25 cellular contexts compared by ENCODE assay signal in genomic region chr1:167623951-167624350, GRCh38. TPM values are rescaled to one million over a fixed set of nuclear protein-coding genes. Genes with fewer than 3 reads are reported as not detected.
DNase-seq lines count a peak whose midpoint lies in the region; ATAC-seq, FAIRE-seq and TF ChIP-seq lines count a peak whose summit lies in the region.
"Had no signal": no experiment of that assay in that cellular context is flagged by ENCODE, and none has a peak within 500 bp of the region (broad histone marks: within the 10 kb centered on the region; RNA-seq: fewer than 3 reads in every experiment).

No MANE protein-coding gene starts in this region.

- H3F3A ChIP-seq in smooth muscle cell (ENCODE audit: low read depth) = no peaks in the 10 kb centered on the region

- CTCF ChIA-PET in activated CD4-positive, alpha-beta memory T cell treated with anti-CD3 and anti-CD28 coated beads for 36 hours (lab: Charles Lee) = no interaction called here
- CTCF ChIA-PET in activated CD4-positive, alpha-beta memory T cell treated with anti-CD3 and anti-CD28 coated beads, Interleukin-2, amount 10 ng/mL, durations not matched to agents 7 days and 5 days (lab: Charles Lee) = interaction anchor here (0.7 kb wide), 1 partner anchor 9 kb away, joined by 3 read pairs; no protein-coding TSS in a partner anchor
- CTCF ChIA-PET in K562 (lab: Yijun Ruan, JAX; ENCODE audit: low intra/inter-chr PET ratio) = no interaction called here
- CTCF ChIA-PET in activated CD8-positive, alpha-beta memory T cell treated with anti-CD3 and anti-CD28 coated beads, Interleukin-2, amount 10 ng/mL, durations not matched to agents 7 days and 5 days (lab: Charles Lee) = interaction anchor here (0.7 to 2.1 kb wide), 4 partner anchors 9 to 89 kb away, joined by 3 to 7 read pairs (median 3); no protein-coding TSS in a partner anchor

- H3K27me3 Mint-ChIP-seq in activated CD4-positive, alpha-beta memory T cell treated with anti-CD3 and anti-CD28 coated beads for 36 hours = no peaks in the 10 kb centered on the region
- no peaks in the 10 kb centered on the region for H3K27me3 Mint-ChIP-seq in activated CD4-positive, alpha-beta memory T cell treated with anti-CD3 and anti-CD28 coated beads, Interleukin-2, amount 10 ng/mL, durations not matched to agents 7 days and 5 days
- no peaks in the 10 kb centered on the region for H3K27me3 Mint-ChIP-seq in activated CD8-positive, alpha-beta memory T cell treated with anti-CD3 and anti-CD28 coated beads, Interleukin-2, amount 10 ng/mL, durations not matched to agents 7 days and 5 days
- H3K27me3 Mint-ChIP-seq: activated CD4-positive, alpha-beta T cell treated with anti-CD3 and anti-CD28 coated beads for 36 hours had no signal

- H3K79me2 ChIP-seq in DND-41 (ENCODE audit: insufficient read depth, low read length) = peaks cover 5% of the 10 kb centered on the region
- peaks cover 6% of the 10 kb centered on the region for H3K79me2 ChIP-seq in K562 (ENCODE audit: control insufficient read depth, insufficient read depth, low read length)
- H3K79me2 ChIP-seq in smooth muscle cell (ENCODE audit: low read depth) = no peaks in the 10 kb centered on the region

- intact Hi-C loops in activated CD4-positive, alpha-beta memory T cell treated with anti-CD3 and anti-CD28 coated beads for 36 hours (cut with micrococcal nuclease) = no loop called here
- intact Hi-C loops in K562 (cut with micrococcal nuclease) = no loop called here

- no peak for FAIRE-seq in K562 (lab: Jason Lieb, UNC)

- H3K27ac ChIP-seq in DND-41 (ENCODE audit: low read length) (peak overlapping the region; percentile 54), K562 (ENCODE audit: extremely low read depth, low read depth, low read length) (no peak overlapping the region), smooth muscle cell (ENCODE audit: low read depth) (no peak overlapping the region)
- H3K27ac ChIP-seq: body of pancreas, epithelial cell of prostate, suprapubic skin had no signal

- in situ Hi-C loops in K562 (cut with MboI) = no loop called here

- TF ChIP-seq EP300 in K562 (IDR thresholded peaks at IDR 0.05; ENCODE audit: low read length) = no peak

- H3K9me3 Mint-ChIP-seq in activated CD4-positive, alpha-beta memory T cell treated with anti-CD3 and anti-CD28 coated beads for 36 hours = peaks cover 7% of the 10 kb centered on the region
- H3K9me3 Mint-ChIP-seq in activated CD4-positive, alpha-beta memory T cell treated with anti-CD3 and anti-CD28 coated beads, Interleukin-2, amount 10 ng/mL, durations not matched to agents 7 days and 5 days = peaks cover 8% of the 10 kb centered on the region
- H3K9me3 Mint-ChIP-seq in activated CD8-positive, alpha-beta memory T cell treated with anti-CD3 and anti-CD28 coated beads, Interleukin-2, amount 10 ng/mL, durations not matched to agents 7 days and 5 days (ENCODE audit: low read depth) = peaks cover 8% of the 10 kb centered on the region

- ATAC-seq in DND-41 (ENCODE audit: insufficient read depth, low read depth) (no peak), K562 (no peak), HG03108 (IDR thresholded peaks at IDR 0.05; ENCODE audit: unreplicated experiment) (no peak)
- no peak for ATAC-seq in activated CD8-positive, alpha-beta memory T cell treated with anti-CD3 and anti-CD28 coated beads, Interleukin-2, amount 10 ng/mL, durations not matched to agents 7 days and 5 days
- ATAC-seq: activated CD4-positive, alpha-beta T cell treated with anti-CD3 and anti-CD28 coated beads for 36 hours; body of pancreas; HCT116; Panc1 had no signal

- no peak for TF ChIP-seq POLR2A in K562 (conservative IDR thresholded peaks at IDR 0.05)

- no peak for TF ChIP-seq CTCF in DND-41 (IDR thresholded peaks at IDR 0.05; ENCODE audit: borderline replicate concordance, extremely low read depth, low read length, poor library complexity, severe bottlenecking)
- TF ChIP-seq CTCF in K562 (IDR thresholded peaks at IDR 0.05 in 2 of 3, conservative IDR thresholded peaks at IDR 0.05 in 1 of 3; ENCODE audit: insufficient read depth in 2 of 3, low read depth in 1 of 3, low read length in 3 of 3) = no peak
- TF ChIP-seq CTCF in smooth muscle cell (IDR thresholded peaks at IDR 0.05; ENCODE audit: borderline replicate concordance, insufficient read depth, poor library complexity, severe bottlenecking) = no peak

- DNase-seq in activated CD4-positive, alpha-beta memory T cell treated with anti-CD3 and anti-CD28 coated beads for 36 hours = no peak
- no peak for DNase-seq in activated CD4-positive, alpha-beta memory T cell treated with anti-CD3 and anti-CD28 coated beads, Interleukin-2, amount 10 ng/mL, durations not matched to agents 7 days and 5 days
- DNase-seq in DND-41 (no peak), K562 (ENCODE audit: extremely low read depth in 1 of 4, low spot score in 3 of 4) (no peak), renal cortical epithelial cell (ENCODE audit: low read depth) (peak; percentile 11), smooth muscle cell (lab: John Stamatoyannopoulos, UW; ENCODE audit: unreplicated experiment) (no peak)
- no peak for DNase-seq in activated CD8-positive, alpha-beta memory T cell treated with anti-CD3 and anti-CD28 coated beads, Interleukin-2, amount 10 ng/mL, durations not matched to agents 7 days and 5 days
- DNase-seq: activated CD4-positive, alpha-beta T cell treated with anti-CD3 and anti-CD28 coated beads for 36 hours; BE2C; body of pancreas; EL; IMR-90; mesenchymal stem cell; NCI-H1417; NCI-H2107; NCI-H446; nucleus accumbens; SHP77 treated with DMSO at 0.1 percent for 48 hours; SW 1271 had no signal

- H3K27me3 ChIP-seq in DND-41 (ENCODE audit: insufficient read depth, low read length, poor library complexity) = no peaks in the 10 kb centered on the region
- H3K27me3 ChIP-seq in K562 (ENCODE audit: control insufficient read depth in 2 of 2, insufficient read depth in 2 of 2, low read length in 2 of 2) = no peaks in the 10 kb centered on the region
- H3K27me3 ChIP-seq in smooth muscle cell (ENCODE audit: low read depth) = no peaks in the 10 kb centered on the region
- H3K27me3 ChIP-seq: BE2C, body of pancreas had no signal

- peaks cover 58% of the 10 kb centered on the region for H3K4me1 Mint-ChIP-seq in activated CD4-positive, alpha-beta memory T cell treated with anti-CD3 and anti-CD28 coated beads for 36 hours (ENCODE audit: low read depth)
- H3K4me1 Mint-ChIP-seq in activated CD4-positive, alpha-beta memory T cell treated with anti-CD3 and anti-CD28 coated beads, Interleukin-2, amount 10 ng/mL, durations not matched to agents 7 days and 5 days = peaks cover 71% of the 10 kb centered on the region
- H3K4me1 Mint-ChIP-seq in activated CD8-positive, alpha-beta memory T cell treated with anti-CD3 and anti-CD28 coated beads, Interleukin-2, amount 10 ng/mL, durations not matched to agents 7 days and 5 days = peaks cover 52% of the 10 kb centered on the region

- WGBS in K562 (ENCODE audit: insufficient coverage, low coverage, missing lambda C conversion rate) = 93% methylated on average over 3 of the region's 3 CpGs
- WGBS in smooth muscle cell (ENCODE audit: low lambda C conversion rate) = 94% methylated on average over 3 of the region's 3 CpGs

- POLR2A ChIA-PET in activated CD4-positive, alpha-beta memory T cell treated with anti-CD3 and anti-CD28 coated beads for 36 hours (lab: Charles Lee) = interaction anchor here (0.6 kb wide), 1 partner anchor 8 kb away, joined by 3 read pairs; no protein-coding TSS in a partner anchor
- POLR2A ChIA-PET in activated CD4-positive, alpha-beta memory T cell treated with anti-CD3 and anti-CD28 coated beads, Interleukin-2, amount 10 ng/mL, durations not matched to agents 7 days and 5 days (lab: Charles Lee) = interaction anchor here (2.5 kb wide), 1 partner anchor 9 kb away, joined by 12 read pairs; no protein-coding TSS in a partner anchor
- POLR2A ChIA-PET in K562 (lab: Yijun Ruan, JAX) = no interaction called here

- H3K4me1 ChIP-seq in DND-41 (ENCODE audit: insufficient read depth, low read length) (peaks cover 98% of the 10 kb centered on the region), K562 (replicated peaks in 1 of 2; ENCODE audit: control insufficient read depth in 2 of 2, insufficient read depth in 2 of 2, low read length in 2 of 2) (peaks cover 14 to 50% of the 10 kb centered on the region in 2 experiments; a peak in 4 of 5 replicates), smooth muscle cell (ENCODE audit: low read depth) (no peaks in the 10 kb centered on the region)
- H3K4me1 ChIP-seq: body of pancreas had no signal

- H3K4me3 ChIP-seq in DND-41 (ENCODE audit: low read depth in 1 of 2, low read length in 2 of 2) (no peak overlapping the region), K562 (no peak overlapping the region), smooth muscle cell (no peak overlapping the region)
- H3K4me3 ChIP-seq: body of pancreas, suprapubic skin had no signal

- no peaks in the 10 kb centered on the region for H4K20me1 ChIP-seq in DND-41 (ENCODE audit: insufficient read depth, low read length)
- no peaks in the 10 kb centered on the region for H4K20me1 ChIP-seq in K562 (replicated peaks; ENCODE audit: control insufficient read depth, insufficient read depth, low read length)
- no peaks in the 10 kb centered on the region for H4K20me1 ChIP-seq in smooth muscle cell (ENCODE audit: low read depth)

- H3K9ac ChIP-seq in DND-41 (ENCODE audit: low read depth, low read length) (no peak overlapping the region), K562 (ENCODE audit: insufficient read depth in 1 of 2, low read depth in 2 of 2, low read length in 2 of 2) (no peak overlapping the region), smooth muscle cell (ENCODE audit: low read depth) (no peak overlapping the region)

- H3K9me3 ChIP-seq in DND-41 (ENCODE audit: insufficient read depth, low read length, severe bottlenecking) = no peaks in the 10 kb centered on the region
- peaks cover 8% of the 10 kb centered on the region for H3K9me3 ChIP-seq in K562 (replicated peaks; ENCODE audit: control insufficient read depth, insufficient read depth, low read depth, low read length)
- H3K9me3 ChIP-seq in smooth muscle cell (replicated peaks; ENCODE audit: low read depth) = no peaks in the 10 kb centered on the region
- H3K9me3 ChIP-seq: BE2C, body of pancreas, suprapubic skin had no signal

- H3K9me1 ChIP-seq in K562 (ENCODE audit: control insufficient read depth, insufficient read depth, low read length) = no peaks in the 10 kb centered on the region

- BruUV-seq in K562 (replicated peaks; lab: Mats Ljungman, UMichigan) = no TSS peak

- no peak for TF ChIP-seq RAD21 in K562 (CRISPR knock-in tag; conservative IDR thresholded peaks at IDR 0.05 in 1 of 2, IDR thresholded peaks at IDR 0.05 in 1 of 2)

- H3K4me2 ChIP-seq in DND-41 (ENCODE audit: insufficient read depth, low read length) (no peak overlapping the region), K562 (ENCODE audit: insufficient read depth, low read length) (no peak overlapping the region), smooth muscle cell (no peak overlapping the region)

- H3K27ac Mint-ChIP-seq in activated CD4-positive, alpha-beta memory T cell treated with anti-CD3 and anti-CD28 coated beads for 36 hours = peak overlapping the region; percentile 19
- H3K27ac Mint-ChIP-seq in activated CD4-positive, alpha-beta memory T cell treated with anti-CD3 and anti-CD28 coated beads, Interleukin-2, amount 10 ng/mL, durations not matched to agents 7 days and 5 days = no peak overlapping the region
- no peak overlapping the region for H3K27ac Mint-ChIP-seq in activated CD8-positive, alpha-beta memory T cell treated with anti-CD3 and anti-CD28 coated beads, Interleukin-2, amount 10 ng/mL, durations not matched to agents 7 days and 5 days
- H3K27ac Mint-ChIP-seq: activated CD4-positive, alpha-beta T cell treated with anti-CD3 and anti-CD28 coated beads for 36 hours had no signal

- H2AFZ ChIP-seq in DND-41 (ENCODE audit: low read depth, low read length) (no peak overlapping the region), K562 (ENCODE audit: low read depth, low read length) (no peak overlapping the region), smooth muscle cell (ENCODE audit: low read depth) (no peak overlapping the region)

- H3K36me3 Mint-ChIP-seq in activated CD4-positive, alpha-beta memory T cell treated with anti-CD3 and anti-CD28 coated beads for 36 hours = peaks cover 1% of the 10 kb centered on the region
- peaks cover 15% of the 10 kb centered on the region for H3K36me3 Mint-ChIP-seq in activated CD4-positive, alpha-beta memory T cell treated with anti-CD3 and anti-CD28 coated beads, Interleukin-2, amount 10 ng/mL, durations not matched to agents 7 days and 5 days (ENCODE audit: low read depth)
- peaks cover 14% of the 10 kb centered on the region for H3K36me3 Mint-ChIP-seq in activated CD8-positive, alpha-beta memory T cell treated with anti-CD3 and anti-CD28 coated beads, Interleukin-2, amount 10 ng/mL, durations not matched to agents 7 days and 5 days

- H3K36me3 ChIP-seq in DND-41 (ENCODE audit: insufficient read depth, low read length) (peaks cover 2% of the 10 kb centered on the region; the same call in 1 of the 2 replicates), K562 (ENCODE audit: control insufficient read depth, insufficient read depth, low read length) (no peaks in the 10 kb centered on the region), smooth muscle cell (ENCODE audit: low read depth) (no peaks in the 10 kb centered on the region)
- H3K36me3 ChIP-seq: BE2C, suprapubic skin had no signal

- no peak overlapping the region for H3K4me3 Mint-ChIP-seq in activated CD4-positive, alpha-beta memory T cell treated with anti-CD3 and anti-CD28 coated beads for 36 hours
- no peak overlapping the region for H3K4me3 Mint-ChIP-seq in activated CD4-positive, alpha-beta memory T cell treated with anti-CD3 and anti-CD28 coated beads, Interleukin-2, amount 10 ng/mL, durations not matched to agents 7 days and 5 days
- H3K4me3 Mint-ChIP-seq in activated CD8-positive, alpha-beta memory T cell treated with anti-CD3 and anti-CD28 coated beads, Interleukin-2, amount 10 ng/mL, durations not matched to agents 7 days and 5 days = no peak overlapping the region
- H3K4me3 Mint-ChIP-seq: activated CD4-positive, alpha-beta T cell treated with anti-CD3 and anti-CD28 coated beads for 36 hours had no signal

RNA-seq across cellular contexts. Expression of gene RCSD1, which starts 6.1 kb away (rescaled TPM):
- 10 to 100 TPM; 61.7 to 65.8 TPM for total RNA-seq in activated CD4-positive, alpha-beta memory T cell treated with anti-CD3 and anti-CD28 coated beads for 36 hours
- 100 to 1,000 TPM; 155 to 158 TPM for total RNA-seq in activated CD4-positive, alpha-beta memory T cell treated with anti-CD3 and anti-CD28 coated beads, Interleukin-2, amount 10 ng/mL, durations not matched to agents 7 days and 5 days
- total RNA-seq in K562 (2011; cell fraction: chromatin; rRNA removed; ENCODE audit: low replicate concordance) = 51.0 and 78.1 TPM in 2 replicates
- 34.9 and 38.6 TPM in 2 replicates for total RNA-seq in K562 (2011; cell fraction: nucleolus; rRNA removed)
- total RNA-seq in K562 (2011; cell fraction: nucleoplasm; rRNA removed) = 48.1 and 85.4 TPM in 2 replicates
- total RNA-seq in K562 (2014; rRNA removed) = 45.3 and 48.0 TPM in 2 replicates
- 41.6 and 42.3 TPM in 2 replicates for total RNA-seq in K562 (2014; rRNA removed; fragmentation: Illumina TruSeq; extraction: Trizol)
- 37.3 and 39.4 TPM in 2 replicates for total RNA-seq in K562 (2015; rRNA removed; fragmentation: Illumina TruSeq; extraction: Trizol)
- total RNA-seq in K562 (2021) = 41.5 and 50.9 TPM in 2 replicates
- 64.5 and 69.8 TPM in 2 replicates for polyA plus RNA-seq in K562 (2011; rRNA removed)
- polyA plus RNA-seq in K562 (2011; cell fraction: cytosol; rRNA removed) = 45.8 and 49.9 TPM in 2 replicates
- 27.5 and 28.0 TPM in 2 replicates for polyA plus RNA-seq in K562 (2011; cell fraction: nucleus; rRNA removed)
- 41.5 and 91.2 TPM in 2 replicates for polyA plus RNA-seq in K562 (2012)
- 48.3 and 50.5 TPM in 2 replicates for polyA plus RNA-seq in K562 (2014; fragmentation: Illumina TruSeq; extraction: Trizol)
- polyA plus RNA-seq in K562 (2014; fragmentation: Nextera tagmentation; extraction: Ambion mirVana) = 1 to 10 TPM; 7.8 to 9.1 TPM
- 53.2 and 54.5 TPM in 2 replicates for polyA plus RNA-seq in K562 (2014; rRNA removed)
- 59.8 and 70.7 TPM in 2 replicates for polyA minus RNA-seq in K562 (2011; rRNA and poly(A)+ RNA removed)
- 34.8 and 46.1 TPM in 2 replicates for polyA minus RNA-seq in K562 (2011; cell fraction: cytosol; rRNA and poly(A)+ RNA removed)
- 19.0 and 26.1 TPM in 2 replicates for polyA minus RNA-seq in K562 (2011; cell fraction: nucleus; rRNA and poly(A)+ RNA removed)
- 0.05 TPM in 1 of 2 replicates, not detected in the other for total RNA-seq in renal cortical epithelial cell
- 100 to 1,000 TPM; 121 to 129 TPM for total RNA-seq in activated CD8-positive, alpha-beta memory T cell treated with anti-CD3 and anti-CD28 coated beads, Interleukin-2, amount 10 ng/mL, durations not matched to agents 7 days and 5 days
- total RNA-seq in smooth muscle cell = 0.27 TPM in 1 of 2 replicates, not detected in the other
- 0.40 TPM in 1 of 2 replicates, not detected in the other for polyA plus RNA-seq in smooth muscle cell
- total RNA-seq: A673, IMR-90 had no signal

Comparison
In these comparisons a context has a peak if more than half of its experiments do, and no peak if none do; other contexts are left out.
1. CTCF ChIA-PET loops: an anchor here in activated CD4-positive, alpha-beta memory T cell treated with anti-CD3 and anti-CD28 coated beads, Interleukin-2, amount 10 ng/mL, durations not matched to agents 7 days and 5 days (0.7 kb wide) and activated CD8-positive, alpha-beta memory T cell treated with anti-CD3 and anti-CD28 coated beads, Interleukin-2, amount 10 ng/mL, durations not matched to agents 7 days and 5 days (0.7 to 2.1 kb wide); none called in activated CD4-positive, alpha-beta memory T cell treated with anti-CD3 and anti-CD28 coated beads for 36 hours and K562.
2. RNA of gene RCSD1, which starts 6.1 kb away (total RNA-seq): 155 to 158 TPM in activated CD4-positive, alpha-beta memory T cell treated with anti-CD3 and anti-CD28 coated beads, Interleukin-2, amount 10 ng/mL, durations not matched to agents 7 days and 5 days, 121 to 129 TPM in activated CD8-positive, alpha-beta memory T cell treated with anti-CD3 and anti-CD28 coated beads, Interleukin-2, amount 10 ng/mL, durations not matched to agents 7 days and 5 days, 61.7 to 65.8 TPM in activated CD4-positive, alpha-beta memory T cell treated with anti-CD3 and anti-CD28 coated beads for 36 hours and 34.9 to 85.4 TPM in K562; 0.05 TPM in renal cortical epithelial cell and 0.27 TPM in smooth muscle cell; every median in the first group is over 10 times any median in the second.